ENCODE assay signal across 9 cellular contexts in the genomic region with DNA sequence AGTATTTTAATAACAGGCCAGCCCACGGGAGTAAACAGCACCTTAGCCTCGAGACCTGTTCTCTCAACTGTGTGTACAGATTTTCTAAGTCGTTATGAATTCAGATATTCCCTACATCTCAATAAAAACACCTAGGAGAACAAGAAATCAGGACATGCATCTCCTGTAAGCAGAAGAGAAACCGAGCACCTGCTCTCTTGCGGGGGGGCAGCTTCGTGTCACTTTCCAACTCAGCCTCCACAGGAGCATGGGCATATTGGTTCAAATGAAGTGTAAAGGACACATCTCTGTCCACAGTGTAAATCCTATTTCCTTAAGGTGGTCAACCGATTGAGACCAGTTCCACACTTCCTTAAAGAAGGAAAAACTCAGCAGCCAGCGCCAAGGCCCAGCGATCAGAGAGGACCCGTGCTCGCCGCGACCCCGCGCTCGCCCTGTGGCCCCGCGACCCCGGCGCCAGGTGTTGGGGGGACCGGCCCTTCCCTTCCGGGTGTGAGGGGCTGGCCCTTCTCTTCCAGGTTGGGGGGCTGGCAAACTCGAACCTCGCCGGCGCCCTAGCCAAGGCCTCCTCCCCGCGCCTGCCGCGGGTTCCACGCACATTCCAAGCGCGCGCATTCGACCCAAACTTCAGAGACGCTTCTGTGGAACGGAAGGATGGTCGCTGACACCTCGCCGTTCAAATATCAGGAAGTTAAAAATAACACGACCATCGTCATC. TPM values are rescaled to one million over a fixed set of nuclear protein-coding genes. Genes with fewer than 3 reads are reported as not detected.
A peak's percentile ranks its signal among the peaks of the same experiment; 100 is the strongest.
DNase-seq lines count a peak whose midpoint lies in the region; ATAC-seq and TF ChIP-seq lines count a peak whose summit lies in the region.
"Had no signal": no experiment of that assay in that cellular context is flagged by ENCODE, and none has a peak within 500 bp of the region (broad histone marks: within the 10 kb centered on the region; RNA-seq: fewer than 3 reads in every experiment).

No MANE protein-coding gene starts in this region.

- POLR2A ChIA-PET in AG04450 (lab: Yijun Ruan, JAX): no interaction called here

- peaks cover 3% of the 10 kb centered on the region for H3K36me3 Mint-ChIP-seq in IgD-negative memory B cell
- peaks cover 22% of the 10 kb centered on the region for H3K36me3 Mint-ChIP-seq in effector memory CD8-positive, alpha-beta T cell (ENCODE audit: insufficient read depth)
- H3K36me3 Mint-ChIP-seq in natural killer cell: peaks cover 10% of the 10 kb centered on the region

- no peak for ATAC-seq in effector memory CD8-positive, alpha-beta T cell (replicated peaks)
- ATAC-seq in natural killer cell (no peak), GM21390 (IDR thresholded peaks at IDR 0.05; ENCODE audit: unreplicated experiment) (no peak), HG03571 (IDR thresholded peaks at IDR 0.05; ENCODE audit: unreplicated experiment) (no peak)
- ATAC-seq: K562 had no signal

- peaks cover 13 to 20% (median 15%) of the 10 kb centered on the region in 3 donors for H3K4me1 Mint-ChIP-seq in IgD-negative memory B cell
- peaks cover 16 to 21% of the 10 kb centered on the region in 2 donors for H3K4me1 Mint-ChIP-seq in effector memory CD8-positive, alpha-beta T cell (ENCODE audit: low read depth in 2 of 2)
- H3K4me1 Mint-ChIP-seq in natural killer cell: peaks cover 32 to 40% of the 10 kb centered on the region in 2 donors

- no peak overlapping the region for H3K27ac ChIP-seq in AG04450 (ENCODE audit: low read depth, low read length)

- H3K4me3 Mint-ChIP-seq in IgD-negative memory B cell (peak overlapping the region; percentile 87 to 97 (median 95)), natural killer cell (peak overlapping the region; percentile 83)
- peak overlapping the region; percentile 88 to 90 for H3K4me3 Mint-ChIP-seq in effector memory CD8-positive, alpha-beta T cell

- no peaks in the 10 kb centered on the region for H3K27me3 ChIP-seq in AG04450 (ENCODE audit: control insufficient read depth, insufficient read depth, low read length)

- H3K4me3 ChIP-seq in AG04450 (ENCODE audit: low read depth, low read length): peak overlapping the region; percentile 97

- intact Hi-C loops in natural killer cell (cut with micrococcal nuclease): no loop called here

- TF ChIP-seq CTCF in AG04450 (IDR thresholded peaks at IDR 0.05; ENCODE audit: low read depth, low read length): no peak
- no peak for TF ChIP-seq CTCF in natural killer cell (IDR thresholded peaks at IDR 0.05)

- H3K9me3 ChIP-seq in AG04450 (ENCODE audit: control insufficient read depth, insufficient read depth, low read length): peaks cover 5% of the 10 kb centered on the region

- CTCF ChIA-PET in AG04450 (lab: Charles Lee): interaction anchor here (1.0 to 6.5 kb wide), 2 partner anchors 16 to 17 kb away, joined by 6 to 62 read pairs; no protein-coding TSS in a partner anchor

- H3K27me3 Mint-ChIP-seq in IgD-negative memory B cell (no peaks in the 10 kb centered on the region), natural killer cell (ENCODE audit: low read depth in 2 of 2) (no peaks in the 10 kb centered on the region)
- H3K27me3 Mint-ChIP-seq in effector memory CD8-positive, alpha-beta T cell: no peaks in the 10 kb centered on the region

- no peak for DNase-seq in AG04450 (ENCODE audit: low read depth, low spot score)
- DNase-seq in effector memory CD8-positive, alpha-beta T cell: no peak
- no peak for DNase-seq in natural killer cell
- no peak for DNase-seq in Ammon's horn (ENCODE audit: low spot score)
- no peak for DNase-seq in NAMALWA (ENCODE audit: low spot score)

- peak overlapping the region; percentile 80 to 98 (median 81) for H3K27ac Mint-ChIP-seq in IgD-negative memory B cell
- peak overlapping the region; percentile 96 to 97 for H3K27ac Mint-ChIP-seq in effector memory CD8-positive, alpha-beta T cell
- H3K27ac Mint-ChIP-seq in natural killer cell: peak overlapping the region; percentile 57 to 98

- peaks cover 0 to 6% (median 0%) of the 10 kb centered on the region in 3 donors for H3K9me3 Mint-ChIP-seq in IgD-negative memory B cell
- H3K9me3 Mint-ChIP-seq in effector memory CD8-positive, alpha-beta T cell: no peaks in the 10 kb centered on the region
- no peaks in the 10 kb centered on the region for H3K9me3 Mint-ChIP-seq in natural killer cell

RNA-seq across cellular contexts. Expression of a gene that starts 0.7 kb away (rescaled TPM):
- polyA plus RNA-seq in AG04450 (2011; rRNA removed): 23.4 and 27.6 TPM in 2 replicates
- polyA minus RNA-seq in AG04450 (2011; rRNA and poly(A)+ RNA removed): 11.8 and 22.6 TPM in 2 replicates
- polyA plus RNA-seq in IgD-negative memory B cell: 18.8 TPM
- total RNA-seq in natural killer cell: 10 to 100 TPM; 28.3 to 42.2 (median 32.3) TPM

RNA-seq across cellular contexts. Expression of a gene that starts 1.6 kb away (rescaled TPM):
- polyA plus RNA-seq in AG04450 (2011; rRNA removed) (108 and 126 TPM in 2 replicates), IgD-negative memory B cell (158 TPM)
- 47.6 and 56.9 TPM in 2 replicates for polyA minus RNA-seq in AG04450 (2011; rRNA and poly(A)+ RNA removed)
- total RNA-seq in natural killer cell: 100 to 1,000 TPM in 2 of 3 donors, 10 to 100 TPM in 1; 87.2 to 104 (median 102) TPM

RNA-seq across cellular contexts. Expression of a gene that starts 24.7 kb away (rescaled TPM):
- 0.14 TPM in 1 of 2 replicates, not detected in the other for polyA plus RNA-seq in AG04450 (2011; rRNA removed)
- polyA minus RNA-seq in AG04450 (2011; rRNA and poly(A)+ RNA removed): not detected in 2 replicates
- polyA plus RNA-seq in IgD-negative memory B cell: 3.5 TPM
- 1 to 10 TPM; 1.1 to 2.0 (median 1.7) TPM for total RNA-seq in natural killer cell
- total RNA-seq: K562 had no signal
- polyA plus RNA-seq: K562 had no signal
